In the genomic region with DNA sequence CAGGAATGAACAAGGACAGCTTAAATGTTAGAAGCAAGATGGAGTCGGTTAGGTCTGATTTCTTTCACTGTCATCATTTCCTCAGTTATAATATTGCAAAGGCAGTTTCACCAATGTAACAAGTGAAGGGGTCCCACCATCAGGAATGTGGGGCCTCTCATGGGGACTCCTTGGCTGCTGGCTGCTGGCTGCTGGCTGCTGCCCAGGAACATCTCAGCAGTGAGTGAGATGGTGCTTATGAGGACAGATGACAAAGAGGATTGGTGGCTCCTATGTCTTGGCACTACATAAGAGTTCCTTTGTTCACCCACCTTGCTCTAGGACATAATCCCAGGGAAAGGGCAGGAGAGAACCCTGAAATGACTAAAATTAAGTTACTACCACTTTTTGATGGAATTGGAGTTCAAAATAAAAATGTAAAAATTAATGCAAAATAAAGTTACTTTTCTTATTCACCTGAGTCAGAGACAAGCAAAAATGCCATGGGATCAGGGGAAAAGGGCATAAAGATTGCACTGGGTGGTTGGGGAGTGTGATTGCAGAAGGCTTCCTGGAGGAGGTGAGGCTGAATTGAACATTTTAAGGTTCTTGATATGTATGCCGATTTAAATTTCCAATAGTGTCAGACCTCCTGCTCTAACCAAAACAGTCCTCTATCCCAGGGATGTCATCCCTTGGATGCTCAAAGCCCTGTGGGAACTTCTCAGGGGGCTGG, we compare ENCODE assay signal across 2 cellular contexts.
TF ChIP-seq lines count a peak whose summit lies in the region.

No MANE protein-coding gene starts in this region.

TF ChIP-seq in A549, 52 proteins besides CTCF, POLR2A, EP300 and RAD21:
- TF ChIP-seq HEYL (CRISPR knock-in tag; IDR thresholded peaks at IDR 0.05) (no peak), ZFP36 (IDR thresholded peaks at IDR 0.05; ENCODE audit: borderline replicate concordance, partially characterized antibody) (peak; percentile 93), CBX8 (IDR thresholded peaks at IDR 0.05) (no peak)

TF ChIP-seq in H1, 55 proteins besides CTCF, POLR2A, EP300 and RAD21:
- TF ChIP-seq SIN3A (conservative IDR thresholded peaks at IDR 0.05 in 1 of 2, IDR thresholded peaks at IDR 0.05 in 1 of 2; ENCODE audit: low read depth in 1 of 2, low read length in 2 of 2) (no peak), POU5F1 (IDR thresholded peaks at IDR 0.05; ENCODE audit: low read depth, low read length) (no peak), BACH1 (IDR thresholded peaks at IDR 0.05; ENCODE audit: low read length) (no peak), PHF8 (conservative IDR thresholded peaks at IDR 0.05; ENCODE audit: low read depth, low read length) (no peak), ATF3 (IDR thresholded peaks at IDR 0.05; ENCODE audit: insufficient read depth, low read depth, low read length) (no peak), MAFK (IDR thresholded peaks at IDR 0.05; ENCODE audit: low read depth, low read length) (no peak), NRF1 (IDR thresholded peaks at IDR 0.05; ENCODE audit: low read depth, low read length) (no peak), CTBP2 (IDR thresholded peaks at IDR 0.05; ENCODE audit: borderline replicate concordance, insufficient read depth, insufficient read length, low read length) (no peak), HDAC2 (IDR thresholded peaks at IDR 0.05; ENCODE audit: borderline replicate concordance in 1 of 2, low read depth in 2 of 2, low read length in 2 of 2) (no peak), JUN (IDR thresholded peaks at IDR 0.05; ENCODE audit: low read depth, low read length) (no peak), SRF (IDR thresholded peaks at IDR 0.05; ENCODE audit: low read depth, low read length) (no peak), KDM4A (IDR thresholded peaks at IDR 0.05; ENCODE audit: low read depth, low read length, severe bottlenecking) (no peak), SAP30 (IDR thresholded peaks at IDR 0.05; ENCODE audit: insufficient read depth, insufficient replicate concordance, low read length) (no peak), SP2 (IDR thresholded peaks at IDR 0.05; ENCODE audit: low read length) (no peak), KDM1A (IDR thresholded peaks at IDR 0.05; ENCODE audit: borderline replicate concordance, low read length) (no peak), GABPA (IDR thresholded peaks at IDR 0.05; ENCODE audit: borderline replicate concordance, insufficient read depth, low read length) (no peak), CREB1 (IDR thresholded peaks at IDR 0.05) (no peak)
